ENCODE assay signal across 8 cellular contexts in the genomic region with DNA sequence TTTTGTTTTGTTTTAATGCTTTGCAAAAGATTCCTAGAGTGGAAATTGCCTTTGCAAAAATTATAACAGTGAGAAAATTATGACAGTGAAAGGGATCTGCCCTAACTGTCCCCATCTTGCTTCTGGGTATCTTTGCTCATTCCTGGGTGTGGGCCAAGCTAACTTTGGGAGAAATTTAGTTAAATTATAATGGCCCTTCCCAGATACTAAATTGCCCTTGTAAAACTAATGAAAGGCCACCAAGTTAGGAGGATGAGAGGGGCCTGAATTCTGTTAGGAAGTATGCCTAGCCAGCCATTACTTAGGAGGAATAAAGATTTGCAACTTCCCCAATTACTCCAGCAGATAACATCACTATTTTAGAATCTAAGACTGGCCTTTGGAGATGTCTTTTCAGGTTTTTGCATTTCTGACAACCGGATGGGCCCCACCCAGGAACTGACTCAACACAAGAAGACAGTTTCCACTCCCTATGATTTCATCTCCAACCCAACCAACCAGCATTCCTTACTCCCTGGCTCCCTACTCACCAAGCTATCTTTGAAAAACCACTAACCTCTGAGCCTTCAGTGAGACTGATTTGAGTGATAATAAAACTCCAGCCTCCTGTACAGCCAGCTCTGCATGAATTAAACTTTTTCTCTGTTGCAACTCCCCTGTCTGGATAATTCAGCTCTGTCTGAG. TPM values are rescaled to one million over a fixed set of nuclear protein-coding genes. Genes with fewer than 3 reads are reported as not detected.
DNase-seq lines count a peak whose midpoint lies in the region; ATAC-seq and TF ChIP-seq lines count a peak whose summit lies in the region.

No MANE protein-coding gene starts in this region.

- H3K9me3 Mint-ChIP-seq in progenitor cell of endocrine pancreas (ENCODE audit: low read depth): no peaks in the 10 kb centered on the region

- H2AFZ ChIP-seq in OCI-LY7 (ENCODE audit: low read length): no peak overlapping the region

- H3K9me3 ChIP-seq in mucosa of descending colon (no peaks in the 10 kb centered on the region), OCI-LY7 (ENCODE audit: low read length) (no peaks in the 10 kb centered on the region)

- no peak overlapping the region for H3K4me3 Mint-ChIP-seq in progenitor cell of endocrine pancreas (ENCODE audit: low read depth)

- no peaks in the 10 kb centered on the region for H3K27me3 Mint-ChIP-seq in progenitor cell of endocrine pancreas

- peak; percentile 42 for ATAC-seq in mucosa of descending colon

- POLR2A ChIA-PET in OCI-LY7 (lab: Charles Lee): interaction anchor here (0.8 kb wide), 1 partner anchor 276 kb away, joined by 3 read pairs; no protein-coding TSS in a partner anchor

- no peaks in the 10 kb centered on the region for H3K9me2 ChIP-seq in OCI-LY7 (ENCODE audit: insufficient read depth, low read length)

- no peaks in the 10 kb centered on the region for H3K79me2 ChIP-seq in OCI-LY7 (ENCODE audit: insufficient read depth, low read depth, low read length)

- H4K20me1 ChIP-seq in OCI-LY7 (ENCODE audit: insufficient read depth, low read length): no peaks in the 10 kb centered on the region

- CTCF ChIA-PET in OCI-LY7 (lab: Charles Lee; ENCODE audit: unreplicated experiment): no interaction called here

- H3K4me3 ChIP-seq in mucosa of descending colon (no peak overlapping the region), OCI-LY7 (ENCODE audit: low read depth, low read length, poor library complexity, severe bottlenecking) (no peak overlapping the region)

- H3K27ac Mint-ChIP-seq in progenitor cell of endocrine pancreas: no peak overlapping the region

- no peak overlapping the region for H3K27ac ChIP-seq in OCI-LY7 (ENCODE audit: low read depth, low read length, poor library complexity, severe bottlenecking)

- no TSS peak for BruUV-seq in OCI-LY7 (replicated peaks; lab: Mats Ljungman, UMichigan)

- H3K36me3 Mint-ChIP-seq in progenitor cell of endocrine pancreas (ENCODE audit: insufficient read depth): no peaks in the 10 kb centered on the region

- DNase-seq in GM03348 (ENCODE audit: low spot score) (peak; percentile 63), RKO (ENCODE audit: low spot score) (peak; percentile 29), mucosa of descending colon (no peak), OCI-LY7 (ENCODE audit: low spot score) (no peak), progenitor cell of endocrine pancreas (ENCODE audit: low spot score, unreplicated experiment) (no peak), ecto neural progenitor cell (ENCODE audit: low spot score) (no peak), posterior vena cava (ENCODE audit: low spot score) (no peak)
- peak; percentile 14 for DNase-seq in activated naive CD4-positive, alpha-beta T cell treated with anti-CD3 and anti-CD28 coated beads, Interleukin-2, amount 50 U/mL, for 16 hours

- H3K4me2 ChIP-seq in OCI-LY7 (ENCODE audit: low read length): no peak overlapping the region

- no peaks in the 10 kb centered on the region for H3K4me1 Mint-ChIP-seq in progenitor cell of endocrine pancreas (ENCODE audit: low read depth)

- H3K4me1 ChIP-seq in mucosa of descending colon (ENCODE audit: low read depth) (no peaks in the 10 kb centered on the region), OCI-LY7 (ENCODE audit: insufficient read depth, low read length, poor library complexity, severe bottlenecking) (peaks cover 15% of the 10 kb centered on the region)

- H3K36me3 ChIP-seq in mucosa of descending colon (ENCODE audit: low read depth) (no peaks in the 10 kb centered on the region), OCI-LY7 (ENCODE audit: insufficient read depth, low read length) (no peaks in the 10 kb centered on the region)

- intact Hi-C loops in mucosa of descending colon (cut with DNase I, micrococcal nuclease) (no loop called here), OCI-LY7 (cut with micrococcal nuclease; ENCODE audit: unreplicated experiment) (no loop called here), posterior vena cava (cut with DNase I) (no loop called here)

- TF ChIP-seq CTCF in mucosa of descending colon (IDR thresholded peaks at IDR 0.05) (no peak), OCI-LY7 (conservative IDR thresholded peaks at IDR 0.05; ENCODE audit: low read length) (no peak), progenitor cell of endocrine pancreas (IDR thresholded peaks at IDR 0.05; ENCODE audit: unreplicated experiment) (no peak)

RNA-seq across cellular contexts. Expression of a gene that starts 7.1 kb away (rescaled TPM):
- total RNA-seq in mucosa of descending colon: not detected
- total RNA-seq in OCI-LY7 (2014; rRNA removed; shearing (Covaris generic)): not detected in 2 replicates
- not detected in 2 replicates for total RNA-seq in OCI-LY7 (2022)
- not detected in 2 replicates for total RNA-seq in progenitor cell of endocrine pancreas
- total RNA-seq in posterior vena cava: not detected

Comparison
In these comparisons a context has a peak if more than half of its experiments do, and no peak if none do; other contexts are left out.
1. DNase-seq: peak in GM03348 (single experiment), RKO (single experiment) and activated naive CD4-positive, alpha-beta T cell treated with anti-CD3 and anti-CD28 coated beads, Interleukin-2, amount 50 U/mL, for 16 hours (single experiment); none in mucosa of descending colon (0 of 3), OCI-LY7 (single experiment), progenitor cell of endocrine pancreas (single experiment), ecto neural progenitor cell (single experiment) and posterior vena cava (single experiment).